Comparison of ENCODE assay signal across 1 cellular context in genomic region chr2:201472411-201472810, GRCh38.
TF ChIP-seq lines count a peak whose summit lies in the region.

No MANE protein-coding gene starts in this region.

TF ChIP-seq in IMR-90, 13 proteins besides CTCF, POLR2A, EP300 and RAD21 (continued from another document):
- no peak for TF ChIP-seq MAZ (IDR thresholded peaks at IDR 0.05; ENCODE audit: borderline replicate concordance, low read depth, low read length)
- TF ChIP-seq CEBPB (IDR thresholded peaks at IDR 0.05; ENCODE audit: low read depth, low read length), result peak; percentile 55
- TF ChIP-seq BHLHE40 (IDR thresholded peaks at IDR 0.05; ENCODE audit: low read depth, low read length), result no peak
